1 cellular context compared by ENCODE assay signal in the genomic region with DNA sequence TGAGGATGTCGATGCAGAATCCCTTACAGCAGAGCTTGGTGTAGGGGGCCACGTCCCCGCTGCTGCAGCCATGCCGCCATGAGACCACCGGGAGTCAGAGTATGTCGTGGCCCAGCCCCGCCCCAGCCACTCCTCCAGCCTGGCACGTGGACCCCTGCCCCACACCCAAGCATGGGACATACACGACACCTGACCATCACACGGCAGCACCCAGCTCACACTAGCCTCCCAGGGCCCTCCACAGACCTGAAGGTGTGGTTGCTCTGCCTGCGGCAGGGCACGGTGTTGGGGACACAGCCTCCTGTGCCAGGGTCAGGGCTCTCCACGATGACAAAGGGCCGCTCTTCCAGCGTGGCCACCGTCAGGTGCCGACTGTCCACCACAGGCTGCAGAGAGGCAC.
TF ChIP-seq lines count a peak whose summit lies in the region.

No MANE protein-coding gene starts in this region.

TF ChIP-seq in GM12878, 131 proteins besides CTCF, POLR2A, EP300 and RAD21:
- TF ChIP-seq CBX3 (IDR thresholded peaks at IDR 0.05; ENCODE audit: borderline replicate concordance, low read depth) (no peak), BMI1 (IDR thresholded peaks at IDR 0.05; ENCODE audit: borderline replicate concordance) (no peak), HDAC6 (IDR thresholded peaks at IDR 0.05; ENCODE audit: unreplicated experiment) (no peak), RELB (IDR thresholded peaks at IDR 0.05; ENCODE audit: low read depth) (no peak), RB1 (IDR thresholded peaks at IDR 0.05; ENCODE audit: borderline replicate concordance) (no peak), WRNIP1 (IDR thresholded peaks at IDR 0.05; ENCODE audit: borderline replicate concordance, low read depth, low read length) (no peak), ZZZ3 (IDR thresholded peaks at IDR 0.05; ENCODE audit: control insufficient read depth, insufficient read length, low read depth) (no peak), SUPT20H (IDR thresholded peaks at IDR 0.05; ENCODE audit: borderline replicate concordance, control insufficient read depth, low read depth, low read length) (no peak), RELA (IDR thresholded peaks at IDR 0.05; ENCODE audit: borderline replicate concordance, partially characterized antibody) (no peak), ZNF217 (IDR thresholded peaks at IDR 0.05) (no peak), RUNX3 (IDR thresholded peaks at IDR 0.05; ENCODE audit: low read length) (no peak), BCLAF1 (IDR thresholded peaks at IDR 0.05) (no peak), HCFC1 (IDR thresholded peaks at IDR 0.05; ENCODE audit: low read length) (no peak)
- TF ChIP-seq, protein P1, sequence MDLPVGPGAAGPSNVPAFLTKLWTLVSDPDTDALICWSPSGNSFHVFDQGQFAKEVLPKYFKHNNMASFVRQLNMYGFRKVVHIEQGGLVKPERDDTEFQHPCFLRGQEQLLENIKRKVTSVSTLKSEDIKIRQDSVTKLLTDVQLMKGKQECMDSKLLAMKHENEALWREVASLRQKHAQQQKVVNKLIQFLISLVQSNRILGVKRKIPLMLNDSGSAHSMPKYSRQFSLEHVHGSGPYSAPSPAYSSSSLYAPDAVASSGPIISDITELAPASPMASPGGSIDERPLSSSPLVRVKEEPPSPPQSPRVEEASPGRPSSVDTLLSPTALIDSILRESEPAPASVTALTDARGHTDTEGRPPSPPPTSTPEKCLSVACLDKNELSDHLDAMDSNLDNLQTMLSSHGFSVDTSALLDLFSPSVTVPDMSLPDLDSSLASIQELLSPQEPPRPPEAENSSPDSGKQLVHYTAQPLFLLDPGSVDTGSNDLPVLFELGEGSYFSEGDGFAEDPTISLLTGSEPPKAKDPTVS (IDR thresholded peaks at IDR 0.05; ENCODE audit: low read depth, low read length), result no peak
